ENCODE assay signal across 1 cellular context in the genomic region with DNA sequence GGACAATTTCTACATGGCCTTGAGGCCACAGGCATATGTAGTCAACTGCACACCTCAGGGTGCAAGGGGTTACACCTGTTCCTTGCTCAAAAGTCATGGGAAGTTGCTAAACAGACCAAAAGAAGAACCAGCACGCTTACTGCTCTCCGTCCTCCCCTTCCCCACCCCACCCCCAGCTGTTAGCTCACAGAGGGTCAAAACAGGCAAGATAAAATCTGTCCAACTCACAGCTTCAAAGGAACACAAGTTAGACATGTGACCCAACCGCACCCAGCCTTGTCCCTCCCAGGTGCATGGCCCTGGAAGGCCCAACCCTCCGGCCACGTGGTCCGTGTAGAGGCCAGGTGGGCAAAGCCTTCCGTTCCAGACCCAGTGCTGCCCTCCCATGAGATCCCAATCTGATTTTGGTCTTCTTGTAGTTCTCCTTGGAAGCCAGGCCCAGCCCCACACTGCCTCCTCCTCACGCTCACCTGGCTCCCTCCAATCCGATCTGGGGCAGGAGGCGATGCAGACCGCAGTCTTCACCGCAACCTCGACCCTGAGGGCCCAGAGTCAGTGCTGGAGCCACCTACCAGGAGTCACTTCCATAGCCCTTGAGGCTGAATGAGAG.
TF ChIP-seq lines count a peak whose summit lies in the region.

No MANE protein-coding gene starts in this region.

TF ChIP-seq in HepG2, 621 proteins besides CTCF, POLR2A, EP300 and RAD21 (continued from another document and continues in another):
- TF ChIP-seq, protein P1, sequence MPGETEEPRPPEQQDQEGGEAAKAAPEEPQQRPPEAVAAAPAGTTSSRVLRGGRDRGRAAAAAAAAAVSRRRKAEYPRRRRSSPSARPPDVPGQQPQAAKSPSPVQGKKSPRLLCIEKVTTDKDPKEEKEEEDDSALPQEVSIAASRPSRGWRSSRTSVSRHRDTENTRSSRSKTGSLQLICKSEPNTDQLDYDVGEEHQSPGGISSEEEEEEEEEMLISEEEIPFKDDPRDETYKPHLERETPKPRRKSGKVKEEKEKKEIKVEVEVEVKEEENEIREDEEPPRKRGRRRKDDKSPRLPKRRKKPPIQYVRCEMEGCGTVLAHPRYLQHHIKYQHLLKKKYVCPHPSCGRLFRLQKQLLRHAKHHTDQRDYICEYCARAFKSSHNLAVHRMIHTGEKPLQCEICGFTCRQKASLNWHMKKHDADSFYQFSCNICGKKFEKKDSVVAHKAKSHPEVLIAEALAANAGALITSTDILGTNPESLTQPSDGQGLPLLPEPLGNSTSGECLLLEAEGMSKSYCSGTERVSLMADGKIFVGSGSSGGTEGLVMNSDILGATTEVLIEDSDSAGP (CRISPR knock-in tag; IDR thresholded peaks at IDR 0.05; ENCODE audit: borderline replicate concordance) = 0 out of 2 replicates have a peak, but pooled peaks have one; percentile 44
- TF ChIP-seq ZNF432 (CRISPR knock-in tag; IDR thresholded peaks at IDR 0.05; ENCODE audit: borderline replicate concordance) = no peak
- peak; percentile 35; the same call in 1 of the 2 replicates for TF ChIP-seq KMT2B (CRISPR knock-in tag; IDR thresholded peaks at IDR 0.05)
- TF ChIP-seq HNF1B (CRISPR knock-in tag; IDR thresholded peaks at IDR 0.05) = 0 out of 2 replicates have a peak, but pooled peaks have one; percentile 14
- TF ChIP-seq HES4 (CRISPR knock-in tag; IDR thresholded peaks at IDR 0.05; ENCODE audit: borderline replicate concordance) = no peak
- TF ChIP-seq ETS1 (CRISPR knock-in tag; IDR thresholded peaks at IDR 0.05) = no peak
- TF ChIP-seq PRDM10 (CRISPR knock-in tag; IDR thresholded peaks at IDR 0.05; ENCODE audit: low read depth) = no peak
- peak; percentile 45 for TF ChIP-seq ZNF407 (CRISPR knock-in tag; IDR thresholded peaks at IDR 0.05; ENCODE audit: not compliant biosample characterization)
- peak; percentile 46; the same call in 1 of the 2 replicates for TF ChIP-seq ZNF788 (CRISPR knock-in tag; IDR thresholded peaks at IDR 0.05; ENCODE audit: borderline replicate concordance)
- no peak for TF ChIP-seq ZFYVE20 (CRISPR knock-in tag; IDR thresholded peaks at IDR 0.05; ENCODE audit: borderline replicate concordance, low read depth)
- no peak for TF ChIP-seq PCBP2 (optimal IDR thresholded peaks at IDR 0.05; ENCODE audit: low read depth, low read length, poor library complexity, severe bottlenecking)
- TF ChIP-seq IRF9 (CRISPR knock-in tag; IDR thresholded peaks at IDR 0.05; ENCODE audit: borderline replicate concordance) = peak; percentile 53; the same call in 1 of the 2 replicates
- TF ChIP-seq ZFP62 (CRISPR knock-in tag; IDR thresholded peaks at IDR 0.05) = no peak
- 0 out of 2 replicates have a peak, but pooled peaks have one; percentile 29 for TF ChIP-seq ZNF563 (CRISPR knock-in tag; IDR thresholded peaks at IDR 0.05)
- TF ChIP-seq ZNF678 (CRISPR knock-in tag; IDR thresholded peaks at IDR 0.05) = no peak
- TF ChIP-seq CCDC6 (CRISPR knock-in tag; IDR thresholded peaks at IDR 0.05) = no peak
- TF ChIP-seq, protein P2, sequence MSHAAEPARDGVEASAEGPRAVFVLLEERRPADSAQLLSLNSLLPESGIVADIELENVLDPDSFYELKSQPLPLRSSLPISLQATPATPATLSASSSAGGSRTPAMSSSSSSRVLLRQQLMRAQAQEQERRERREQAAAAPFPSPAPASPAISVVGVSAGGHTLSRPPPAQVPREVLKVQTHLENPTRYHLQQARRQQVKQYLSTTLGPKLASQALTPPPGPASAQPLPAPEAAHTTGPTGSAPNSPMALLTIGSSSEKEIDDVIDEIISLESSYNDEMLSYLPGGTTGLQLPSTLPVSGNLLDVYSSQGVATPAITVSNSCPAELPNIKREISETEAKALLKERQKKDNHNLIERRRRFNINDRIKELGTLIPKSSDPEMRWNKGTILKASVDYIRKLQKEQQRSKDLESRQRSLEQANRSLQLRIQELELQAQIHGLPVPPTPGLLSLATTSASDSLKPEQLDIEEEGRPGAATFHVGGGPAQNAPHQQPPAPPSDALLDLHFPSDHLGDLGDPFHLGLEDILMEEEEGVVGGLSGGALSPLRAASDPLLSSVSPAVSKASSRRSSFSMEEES (CRISPR knock-in tag; IDR thresholded peaks at IDR 0.05) = peak; percentile 74; the same call in 1 of the 2 replicates
